Comparison of ENCODE assay signal across 17 cellular contexts in the genomic region with DNA sequence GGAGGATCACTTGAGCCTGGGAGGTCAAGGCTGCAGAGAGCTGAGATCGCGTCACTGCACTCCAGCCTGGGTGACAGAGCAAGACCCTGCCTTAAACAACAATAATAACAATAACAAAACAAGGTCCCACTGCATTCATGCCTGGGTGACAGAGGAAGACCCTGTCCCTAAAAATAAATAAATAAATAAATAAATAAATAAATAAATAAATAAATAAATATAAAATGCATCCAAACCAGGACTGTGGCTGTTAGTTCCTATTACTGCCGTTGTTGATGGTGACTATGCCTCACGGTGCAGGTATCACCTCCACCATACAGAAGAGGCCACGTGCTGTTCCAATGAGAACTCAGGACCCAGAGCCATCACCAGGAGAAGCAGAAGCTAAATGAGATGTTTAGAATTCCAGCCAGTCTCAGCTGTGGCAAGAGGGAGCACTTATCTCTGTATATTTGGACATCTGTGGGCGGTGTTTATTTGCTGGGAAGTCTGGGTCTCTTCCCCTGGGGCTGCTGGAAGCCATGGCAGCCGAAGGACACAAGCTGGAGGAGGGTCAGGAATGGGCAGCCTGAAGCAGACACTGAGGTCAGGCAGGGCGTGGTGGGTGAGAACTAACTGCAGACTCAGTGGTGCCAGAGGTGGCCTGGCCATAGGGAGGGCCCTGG. TPM values are rescaled to one million over a fixed set of nuclear protein-coding genes. Genes with fewer than 3 reads are reported as not detected.
DNase-seq lines count a peak whose midpoint lies in the region; ATAC-seq lines count a peak whose summit lies in the region.
"Had no signal": no experiment of that assay in that cellular context is flagged by ENCODE, and none has a peak within 500 bp of the region (broad histone marks: within the 10 kb centered on the region; RNA-seq: fewer than 3 reads in every experiment).

No MANE protein-coding gene starts in this region.

- H3K9ac ChIP-seq in skeletal muscle satellite cell (ENCODE audit: low read depth, low read length) = no peak overlapping the region

- no peaks in the 10 kb centered on the region for H3K27me3 ChIP-seq in right cardiac atrium (ENCODE audit: control insufficient read depth, insufficient read depth)
- H3K27me3 ChIP-seq in skeletal muscle satellite cell (ENCODE audit: control insufficient read depth, insufficient read depth, low read length) = peaks cover 8% of the 10 kb centered on the region
- H3K27me3 ChIP-seq: gastrocnemius medialis, tibial nerve had no signal

- ATAC-seq in right cardiac atrium (peak; percentile 91 to 94), GM19351 (IDR thresholded peaks at IDR 0.05; ENCODE audit: unreplicated experiment) (no peak), HG03520 (IDR thresholded peaks at IDR 0.05; ENCODE audit: unreplicated experiment) (no peak)
- ATAC-seq: gastrocnemius medialis, WTC11 had no signal

- H3K4me3 ChIP-seq in right cardiac atrium (ENCODE audit: low read length) (no peak overlapping the region), skeletal muscle satellite cell (ENCODE audit: low read length) (no peak overlapping the region)
- H3K4me3 ChIP-seq: gastrocnemius medialis, SK-N-MC, tibial nerve had no signal

- peak; percentile 21 for DNase-seq in DMS 273 (lab: John Stamatoyannopoulos, UW; ENCODE audit: unreplicated experiment)
- no peak for DNase-seq in DMS 273 treated with DMSO at 0.1 percent for 48 hours (lab: John Stamatoyannopoulos, UW)
- peak; percentile 84 for DNase-seq in amniotic epithelial cell (ENCODE audit: low read depth)
- DNase-seq in right cardiac atrium = peak; percentile 76 to 87 (median 83)
- no peak for DNase-seq in SKM-1 (lab: John Stamatoyannopoulos, UW; ENCODE audit: unreplicated experiment)
- DNase-seq: gastrocnemius medialis, H7, NCI-H1105 treated with DMSO at 0.1 percent for 48 hours, NCI-H748 treated with DMSO at 0.1 percent for 48 hours had no signal

- intact Hi-C loops in right cardiac atrium (cut with DNase I) = no loop called here

- WGBS in right cardiac atrium = 43% methylated on average over 8 of the region's 8 CpGs

- H3K9me3 ChIP-seq in right cardiac atrium (ENCODE audit: control insufficient read depth, low read length) = no peaks in the 10 kb centered on the region
- H3K9me3 ChIP-seq in skeletal muscle satellite cell (replicated peaks; ENCODE audit: low read length) = no peaks in the 10 kb centered on the region
- H3K9me3 ChIP-seq: gastrocnemius medialis, neutrophil, tibial nerve had no signal

- H3K4me1 ChIP-seq in right cardiac atrium (ENCODE audit: control insufficient read depth, insufficient read depth, low read length) (peaks cover 5% of the 10 kb centered on the region), skeletal muscle satellite cell (ENCODE audit: control insufficient read depth, insufficient read depth, low read length) (peaks cover 11% of the 10 kb centered on the region)
- H3K4me1 ChIP-seq: gastrocnemius medialis, tibial nerve had no signal

- H3K27ac ChIP-seq in right cardiac atrium (ENCODE audit: low read length) = no peak overlapping the region
- H3K27ac ChIP-seq: 22Rv1, gastrocnemius medialis, neutrophil, SK-N-MC, tibial nerve had no signal

- no peaks in the 10 kb centered on the region for H3K36me3 ChIP-seq in skeletal muscle satellite cell (ENCODE audit: insufficient read depth, low read length)
- H3K36me3 ChIP-seq: gastrocnemius medialis, neutrophil, tibial nerve had no signal

- H3K4me2 ChIP-seq in skeletal muscle satellite cell (ENCODE audit: low read length) = peak overlapping the region; percentile 9

RNA-seq across cellular contexts. Expression of a gene that starts 21.6 kb away (rescaled TPM):
- not detected for total RNA-seq in right cardiac atrium
- not detected for polyA plus RNA-seq in right cardiac atrium
- not detected in 2 replicates for total RNA-seq in skeletal muscle satellite cell (2012; rRNA removed)
- total RNA-seq: gastrocnemius medialis, tibial nerve had no signal

RNA-seq across cellular contexts. Expression of a gene that starts 26.2 kb away (rescaled TPM):
- 1 to 10 TPM in 1 of 4 donors, under 1 TPM in 3; 0.11 to 1.4 (median 0.24) TPM for total RNA-seq in right cardiac atrium
- 0.18 TPM for polyA plus RNA-seq in right cardiac atrium
- 0.22 TPM in 1 of 2 replicates, not detected in the other for total RNA-seq in skeletal muscle satellite cell (2012; rRNA removed)

RNA-seq across cellular contexts. Expression of a gene that starts 38.6 kb away (rescaled TPM):
- total RNA-seq in right cardiac atrium = 10 to 100 TPM in 1 of 4 donors, 1 to 10 TPM in 3; 7.2 to 11.0 (median 9.0) TPM
- 22.6 TPM for polyA plus RNA-seq in right cardiac atrium
- 17.2 and 17.5 TPM in 2 replicates for total RNA-seq in skeletal muscle satellite cell (2012; rRNA removed)

RNA-seq across cellular contexts. Expression of a gene that starts 59.9 kb away (rescaled TPM):
- total RNA-seq in right cardiac atrium = 10 to 100 TPM; 34.2 to 51.0 (median 44.5) TPM
- polyA plus RNA-seq in right cardiac atrium = 65.2 TPM
- total RNA-seq in skeletal muscle satellite cell (2012; rRNA removed) = 0.44 and 2.0 TPM in 2 replicates

Comparison
In these comparisons a context has a peak if more than half of its experiments do, and no peak if none do; other contexts are left out.
1. DNase-seq: peak in DMS 273 (single experiment), amniotic epithelial cell (single experiment) and right cardiac atrium (3 of 3); none in DMS 273 treated with DMSO at 0.1 percent for 48 hours (single experiment) and SKM-1 (single experiment).
2. ATAC-seq: peak in right cardiac atrium (2 of 2); none in GM19351 (single experiment) and HG03520 (single experiment).